Comparison of ENCODE assay signal across 28 cellular contexts in the genomic region with DNA sequence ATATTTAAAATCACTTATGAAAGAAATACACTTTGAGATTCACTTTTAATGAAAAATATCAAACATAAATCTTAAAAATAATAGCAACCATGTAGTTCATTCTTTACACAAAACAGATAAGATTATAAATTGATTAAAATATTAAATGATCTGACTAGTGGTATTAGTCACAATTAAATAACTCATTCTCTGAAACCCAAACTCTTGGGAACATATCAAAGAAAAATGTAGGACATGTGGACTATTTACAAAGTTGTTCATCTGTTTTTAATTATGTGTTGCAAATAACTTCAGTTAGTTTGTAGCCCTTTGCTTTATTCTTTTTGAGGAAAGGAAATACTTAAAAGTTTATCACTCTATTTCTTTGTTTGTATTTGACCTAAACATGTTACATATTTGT. TPM values are rescaled to one million over a fixed set of nuclear protein-coding genes. Genes with fewer than 3 reads are reported as not detected.
"Had no signal": no experiment of that assay in that cellular context is flagged by ENCODE, and none has a peak within 500 bp of the region (broad histone marks: within the 10 kb centered on the region; RNA-seq: fewer than 3 reads in every experiment).

No MANE protein-coding gene starts in this region.

- H3K36me3 Mint-ChIP-seq: activated CD8-positive, alpha-beta memory T cell treated with anti-CD3 and anti-CD28 coated beads, Interleukin-2, amount 10 ng/mL, durations not matched to agents 7 days and 5 days; activated naive CD8-positive, alpha-beta T cell; natural killer cell treated with Interleukin-12 subunit alpha and Interleukin-12 subunit beta and Interleukin-15 and Interleukin-18, amount 100 ng/mL, for 72 hours; stimulated activated naive B cell treated with anti-CD40 and anti-IgM and Interleukin-4, amounts not matched to agents 10 μg/mL and 1 μg/mL and 100 μg/mL, for 72 hours had no signal

- H3K4me1 Mint-ChIP-seq: activated B cell treated with CpG ODN at 0.5 μM for 24 hours; activated CD8-positive, alpha-beta memory T cell treated with anti-CD3 and anti-CD28 coated beads, Interleukin-2, amount 10 ng/mL, durations not matched to agents 7 days and 5 days; stimulated activated naive B cell treated with anti-CD40 and anti-IgM and Interleukin-4, amounts not matched to agents 10 μg/mL and 1 μg/mL and 100 μg/mL, for 72 hours had no signal

- H3K27ac Mint-ChIP-seq: activated B cell treated with CpG ODN at 0.5 μM for 24 hours; activated CD8-positive, alpha-beta memory T cell treated with anti-CD3 and anti-CD28 coated beads, Interleukin-2, amount 10 ng/mL, durations not matched to agents 7 days and 5 days; activated CD8-positive, alpha-beta T cell treated with anti-CD3 and anti-CD28 coated beads, Interleukin-2, amount 10 ng/mL, durations not matched to agents 7 days and 5 days; activated naive CD8-positive, alpha-beta T cell; activated T-helper 2 cell treated with anti-CD3 and anti-CD28 coated beads, Interferon-gamma antibody, Interleukin-2, Interleukin-4, amounts not matched to agents 10 μg/mL and 5 μg/mL and 100 μg/mL, durations not matched to agents 14 hours and 24 hours and 36 hours; natural killer cell treated with Interleukin-12 subunit alpha and Interleukin-12 subunit beta and Interleukin-15 and Interleukin-18, amount 100 ng/mL, for 72 hours; stimulated activated naive B cell treated with anti-CD40 and anti-IgM and Interleukin-4, amounts not matched to agents 10 μg/mL and 1 μg/mL and 100 μg/mL, for 72 hours; T-helper 2 cell treated with Interferon-gamma antibody and Interleukin-4, amounts not matched to agents 5 μg/mL and 100 μg/mL, for 36 hours had no signal

- H3K27me3 Mint-ChIP-seq: activated B cell treated with CpG ODN at 0.5 μM for 24 hours had no signal

- H3K9me3 Mint-ChIP-seq: activated T-helper 2 cell treated with anti-CD3 and anti-CD28 coated beads, Interferon-gamma antibody, Interleukin-2, Interleukin-4, amounts not matched to agents 10 μg/mL and 5 μg/mL and 100 μg/mL, durations not matched to agents 14 hours and 24 hours and 36 hours; T-helper 2 cell treated with Interferon-gamma antibody and Interleukin-4, amounts not matched to agents 5 μg/mL and 100 μg/mL, for 36 hours had no signal

- DNase-seq: activated B cell treated with CpG ODN at 0.5 μM for 24 hours; activated CD8-positive, alpha-beta memory T cell treated with anti-CD3 and anti-CD28 coated beads, Interleukin-2, amount 10 ng/mL, durations not matched to agents 7 days and 5 days; activated CD8-positive, alpha-beta T cell treated with anti-CD3 and anti-CD28 coated beads, Interleukin-2, amount 10 ng/mL, durations not matched to agents 7 days and 5 days; activated naive CD4-positive, alpha-beta T cell treated with Interleukin-2 at 50 U/mL for 16 hours; activated T-cell treated with anti-CD3 and anti-CD28 coated beads, Interleukin-2, amount 50 U/mL, for 48 hours; adrenal gland; aorta; body of pancreas; dermis blood vessel endothelial cell; effector CD4-positive, alpha-beta T cell; foreskin melanocyte; left lung; lower lobe of right lung; mesendoderm; mucosa of descending colon; stimulated activated CD4-positive, alpha-beta T cell treated with anti-CD3 and anti-CD28 coated beads, Interleukin-15, amount 100 ng/mL, for 24 hours; stimulated activated CD4-positive, alpha-beta T cell treated with anti-CD3 and anti-CD28 coated beads, Interleukin-2, amount 100 ng/mL, for 24 hours; stimulated activated naive B cell treated with anti-CD40 and anti-IgM and Interleukin-4, amounts not matched to agents 10 μg/mL and 1 μg/mL and 100 μg/mL, for 72 hours; stomach; thyroid gland; upper lobe of left lung had no signal

- FAIRE-seq: colon had no signal

- H3K4me3 ChIP-seq: adrenal gland, body of pancreas, left lung, lower lobe of right lung, mucosa of descending colon, right atrium auricular region, stomach, thyroid gland, upper lobe of left lung had no signal

- H3K4me3 Mint-ChIP-seq: activated B cell treated with CpG ODN at 0.5 μM for 24 hours; activated CD8-positive, alpha-beta memory T cell treated with anti-CD3 and anti-CD28 coated beads, Interleukin-2, amount 10 ng/mL, durations not matched to agents 7 days and 5 days; activated CD8-positive, alpha-beta T cell treated with anti-CD3 and anti-CD28 coated beads, Interleukin-2, amount 10 ng/mL, durations not matched to agents 7 days and 5 days; activated naive CD8-positive, alpha-beta T cell; natural killer cell treated with Interleukin-12 subunit alpha and Interleukin-12 subunit beta and Interleukin-15 and Interleukin-18, amount 100 ng/mL, for 72 hours; stimulated activated naive B cell treated with anti-CD40 and anti-IgM and Interleukin-4, amounts not matched to agents 10 μg/mL and 1 μg/mL and 100 μg/mL, for 72 hours; T-helper 2 cell treated with Interferon-gamma antibody and Interleukin-4, amounts not matched to agents 5 μg/mL and 100 μg/mL, for 36 hours had no signal

RNA-seq across cellular contexts. Expression of a gene that starts 9.5 kb away (rescaled TPM):
- total RNA-seq: activated T-helper 2 cell treated with anti-CD3 and anti-CD28 coated beads, Interferon-gamma antibody, Interleukin-2, Interleukin-4, amounts not matched to agents 10 μg/mL and 5 μg/mL and 100 μg/mL, durations not matched to agents 14 hours and 24 hours and 36 hours; myocyte had no signal
